ENCODE assay signal across 19 cellular contexts in the genomic region with DNA sequence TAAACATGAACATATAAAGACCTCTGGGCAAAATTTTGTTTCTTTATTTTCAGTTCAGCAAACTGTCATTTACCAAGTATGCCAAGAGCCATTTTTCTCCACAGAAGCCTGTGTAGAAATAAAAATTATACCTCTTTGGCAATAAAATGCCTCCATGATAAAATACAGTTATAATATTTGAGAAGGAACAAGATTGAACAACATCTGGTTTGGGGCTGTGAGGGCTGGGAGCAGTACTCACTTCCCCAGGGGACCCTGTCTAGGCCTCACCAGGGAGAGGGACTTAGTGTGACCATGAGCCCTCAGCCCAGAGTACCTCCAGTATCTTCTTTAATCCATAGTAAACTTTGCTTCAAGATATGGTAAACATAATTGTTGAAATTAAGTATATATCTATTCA.
A peak's percentile ranks its signal among the peaks of the same experiment; 100 is the strongest.
DNase-seq lines count a peak whose midpoint lies in the region; ATAC-seq and TF ChIP-seq lines count a peak whose summit lies in the region.
"Had no signal": no experiment of that assay in that cellular context is flagged by ENCODE, and none has a peak within 500 bp of the region (broad histone marks: within the 10 kb centered on the region; RNA-seq: fewer than 3 reads in every experiment).

No MANE protein-coding gene starts in this region.

- H3K4me3 Mint-ChIP-seq in immature natural killer cell = no peak overlapping the region
- H3K4me3 Mint-ChIP-seq: activated CD8-positive, alpha-beta T cell treated with anti-CD3 and anti-CD28 coated beads for 36 hours; activated naive CD8-positive, alpha-beta T cell treated with anti-CD3 and anti-CD28 coated beads, Interleukin-2, amount 50 U/mL, for 24 hours; activated T-cell treated with anti-CD3 and anti-CD28 coated beads, Interleukin-2, amount 50 U/mL, for 72 hours; stimulated activated naive CD8-positive, alpha-beta T cell treated with anti-CD3 and anti-CD28 coated beads, Interleukin-15, amount 100 ng/mL, for 72 hours had no signal

- H3K36me3 Mint-ChIP-seq in immature natural killer cell = peaks cover 0 to 10% (median 3%) of the 10 kb centered on the region in 3 donors

- H3K18ac ChIP-seq in mesenchymal stem cell (ENCODE audit: low read depth in 1 of 2, low read length in 2 of 2) = peak overlapping the region in 1 of 2 experiments; percentile 69

- H3K27ac ChIP-seq in mesenchymal stem cell (ENCODE audit: low read length, poor library complexity, severe bottlenecking) = no peak overlapping the region
- H3K27ac ChIP-seq in thoracic aorta = peak overlapping the region; percentile 46 to 79
- H3K27ac ChIP-seq: BLaER1 treated with 17β-estradiol and CSF1 and Interleukin-3, amounts not matched to agents 10 nM and 100 nM; HL-60; PC-9 had no signal

- peaks cover 22% of the 10 kb centered on the region for H3K79me1 ChIP-seq in mesenchymal stem cell (replicated peaks; ENCODE audit: low read length, poor library complexity, severe bottlenecking)

- ATAC-seq in thoracic aorta (ENCODE audit: insufficient number of reproducible peaks, low FRiP score, low read depth) (no peak), GM18498 (IDR thresholded peaks at IDR 0.05; ENCODE audit: unreplicated experiment) (no peak), GM18873 (IDR thresholded peaks at IDR 0.05; ENCODE audit: low FRiP score, unreplicated experiment) (no peak)
- ATAC-seq: activated CD8-positive, alpha-beta T cell treated with anti-CD3 and anti-CD28 coated beads for 36 hours; activated naive CD8-positive, alpha-beta T cell treated with anti-CD3 and anti-CD28 coated beads, Interleukin-2, amount 50 U/mL, for 24 hours; activated T-cell treated with anti-CD3 and anti-CD28 coated beads, Interleukin-2, amount 50 U/mL, for 72 hours; stimulated activated naive CD8-positive, alpha-beta T cell treated with anti-CD3 and anti-CD28 coated beads, Interleukin-15, amount 100 ng/mL, for 72 hours had no signal

- H2BK12ac ChIP-seq in mesenchymal stem cell (ENCODE audit: low read length in 2 of 2) = peak overlapping the region in 1 of 2 experiments; percentile 67

- peak overlapping the region in 1 of 2 experiments; percentile 81 for H3K4ac ChIP-seq in mesenchymal stem cell (ENCODE audit: low read depth in 1 of 2, low read length in 2 of 2)

- no peak overlapping the region for H4K8ac ChIP-seq in mesenchymal stem cell (ENCODE audit: low read length)

- peak; percentile 1 for DNase-seq in NAMALWA (ENCODE audit: low spot score)
- peak; percentile 32 for DNase-seq in adipocyte (ENCODE audit: low read depth)
- peak; percentile 18 for DNase-seq in mesenchymal stem cell
- no peak for DNase-seq in thoracic aorta (ENCODE audit: low spot score)
- no peak for DNase-seq in immature natural killer cell
- DNase-seq: activated CD8-positive, alpha-beta T cell treated with anti-CD3 and anti-CD28 coated beads for 36 hours; activated naive CD8-positive, alpha-beta T cell treated with anti-CD3 and anti-CD28 coated beads, Interleukin-2, amount 50 U/mL, for 24 hours; activated T-cell treated with anti-CD3 and anti-CD28 coated beads, Interleukin-2, amount 50 U/mL, for 72 hours; cerebellar nuclear complex; KBM-7; NCI-H1417; nucleus accumbens; PC-9; spleen; stimulated activated naive CD8-positive, alpha-beta T cell treated with anti-CD3 and anti-CD28 coated beads, Interleukin-15, amount 100 ng/mL, for 72 hours had no signal

- H2BK15ac ChIP-seq in mesenchymal stem cell (ENCODE audit: low read depth, poor library complexity, severe bottlenecking) = peak overlapping the region; percentile 64

- peak overlapping the region; percentile 55 for H2BK120ac ChIP-seq in mesenchymal stem cell (ENCODE audit: low read depth, low read length)

- no peaks in the 10 kb centered on the region for H3K9me3 Mint-ChIP-seq in immature natural killer cell
- H3K9me3 Mint-ChIP-seq: activated CD8-positive, alpha-beta T cell treated with anti-CD3 and anti-CD28 coated beads for 36 hours; activated naive CD8-positive, alpha-beta T cell treated with anti-CD3 and anti-CD28 coated beads, Interleukin-2, amount 50 U/mL, for 24 hours; activated T-cell treated with anti-CD3 and anti-CD28 coated beads, Interleukin-2, amount 50 U/mL, for 72 hours; stimulated activated naive CD8-positive, alpha-beta T cell treated with anti-CD3 and anti-CD28 coated beads, Interleukin-15, amount 100 ng/mL, for 72 hours had no signal

- no peak overlapping the region for H3K23ac ChIP-seq in mesenchymal stem cell (ENCODE audit: low read length in 2 of 2)

- H3K4me2 ChIP-seq in mesenchymal stem cell (ENCODE audit: low read length, poor library complexity, severe bottlenecking) = no peak overlapping the region
- H3K4me2 ChIP-seq: BLaER1 treated with 17β-estradiol and CSF1 and Interleukin-3, amounts not matched to agents 10 nM and 100 nM; PC-9 had no signal

- no peaks in the 10 kb centered on the region for H3K9me3 ChIP-seq in adipocyte (ENCODE audit: control insufficient read depth, low read length)
- no peaks in the 10 kb centered on the region for H3K9me3 ChIP-seq in mesenchymal stem cell (ENCODE audit: control insufficient read depth, low read length)
- no peaks in the 10 kb centered on the region for H3K9me3 ChIP-seq in thoracic aorta
- H3K9me3 ChIP-seq: spleen had no signal

- peak overlapping the region; percentile 53 for H3K9ac ChIP-seq in adipocyte (ENCODE audit: low read length)
- peak overlapping the region; percentile 59 for H3K9ac ChIP-seq in mesenchymal stem cell (ENCODE audit: low read length)
- H3K9ac ChIP-seq: BLaER1 treated with 17β-estradiol and CSF1 and Interleukin-3, amounts not matched to agents 10 nM and 100 nM had no signal

- no peaks in the 10 kb centered on the region for H3K27me3 ChIP-seq in adipocyte (replicated peaks; ENCODE audit: control insufficient read depth, insufficient read depth, low read length)
- no peaks in the 10 kb centered on the region for H3K27me3 ChIP-seq in mesenchymal stem cell (ENCODE audit: control insufficient read depth in 1 of 2, insufficient read depth in 1 of 2, low read length in 2 of 2)
- no peaks in the 10 kb centered on the region for H3K27me3 ChIP-seq in thoracic aorta (replicated peaks; ENCODE audit: insufficient read depth)
- H3K27me3 ChIP-seq: BLaER1 treated with 17β-estradiol and CSF1 and Interleukin-3, amounts not matched to agents 10 nM and 100 nM; spleen had no signal

- peaks cover 0 to 2% of the 10 kb centered on the region in 2 donors for H3K4me1 Mint-ChIP-seq in immature natural killer cell
- H3K4me1 Mint-ChIP-seq: activated naive CD8-positive, alpha-beta T cell treated with anti-CD3 and anti-CD28 coated beads, Interleukin-2, amount 50 U/mL, for 24 hours had no signal

- H2AK5ac ChIP-seq in mesenchymal stem cell (ENCODE audit: low read length, severe bottlenecking) = peak overlapping the region; percentile 70

- H3K4me3 ChIP-seq in adipocyte (ENCODE audit: low read length) (no peak overlapping the region), mesenchymal stem cell (ENCODE audit: insufficient read depth in 1 of 2, low read depth in 1 of 2, low read length in 2 of 2) (peak overlapping the region in 1 of 2 experiments; percentile 11), thoracic aorta (no peak overlapping the region)
- H3K4me3 ChIP-seq: BLaER1 treated with 17β-estradiol and CSF1 and Interleukin-3, amounts not matched to agents 10 nM and 100 nM; PC-9; spleen had no signal

- H3K4me1 ChIP-seq in adipocyte (ENCODE audit: control insufficient read depth, insufficient read depth, low read length) (peaks cover 43% of the 10 kb centered on the region), mesenchymal stem cell (ENCODE audit: control insufficient read depth, insufficient read depth, low read depth, low read length) (peaks cover 7% of the 10 kb centered on the region), thoracic aorta (ENCODE audit: control insufficient read depth in 1 of 2, low read depth in 2 of 2) (peaks cover 51 to 88% of the 10 kb centered on the region in 2 donors)

- H2BK5ac ChIP-seq in mesenchymal stem cell (ENCODE audit: low read depth, low read length, poor library complexity, severe bottlenecking) = no peak overlapping the region

- no peaks in the 10 kb centered on the region for H3K36me3 ChIP-seq in adipocyte (ENCODE audit: control insufficient read depth, insufficient read depth, low read length, severe bottlenecking)
- H3K36me3 ChIP-seq in mesenchymal stem cell (ENCODE audit: control insufficient read depth in 1 of 2, insufficient read depth in 2 of 2, low read depth in 1 of 2, low read length in 2 of 2) = peaks cover 3 to 4% of the 10 kb centered on the region in 2 experiments
- no peaks in the 10 kb centered on the region for H3K36me3 ChIP-seq in thoracic aorta
- H3K36me3 ChIP-seq: spleen had no signal

- H2AFZ ChIP-seq in mesenchymal stem cell (ENCODE audit: low read depth, low read length) = no peak overlapping the region
- H2AFZ ChIP-seq: PC-9 had no signal

- no peaks in the 10 kb centered on the region for H3K27me3 Mint-ChIP-seq in immature natural killer cell (ENCODE audit: low read depth in 3 of 3)
- H3K27me3 Mint-ChIP-seq: activated CD8-positive, alpha-beta T cell treated with anti-CD3 and anti-CD28 coated beads for 36 hours; activated naive CD8-positive, alpha-beta T cell treated with anti-CD3 and anti-CD28 coated beads, Interleukin-2, amount 50 U/mL, for 24 hours; stimulated activated naive CD8-positive, alpha-beta T cell treated with anti-CD3 and anti-CD28 coated beads, Interleukin-15, amount 100 ng/mL, for 72 hours had no signal

- H4K91ac ChIP-seq in mesenchymal stem cell (ENCODE audit: low read length) = no peak overlapping the region

- no peak for TF ChIP-seq CTCF in thoracic aorta (IDR thresholded peaks at IDR 0.05)

- H3K27ac Mint-ChIP-seq in immature natural killer cell = no peak overlapping the region
- H3K27ac Mint-ChIP-seq: activated CD8-positive, alpha-beta T cell treated with anti-CD3 and anti-CD28 coated beads for 36 hours; activated naive CD8-positive, alpha-beta T cell treated with anti-CD3 and anti-CD28 coated beads, Interleukin-2, amount 50 U/mL, for 24 hours; activated T-cell treated with anti-CD3 and anti-CD28 coated beads, Interleukin-2, amount 50 U/mL, for 72 hours had no signal

- H3K14ac ChIP-seq in mesenchymal stem cell (ENCODE audit: low read length in 2 of 2) = no peak overlapping the region

Comparison
In these comparisons a context has a peak if more than half of its experiments do, and no peak if none do; other contexts are left out.
1. DNase-seq: peak in NAMALWA (single experiment), adipocyte (single experiment) and mesenchymal stem cell (single experiment); none in thoracic aorta (single experiment) and immature natural killer cell (0 of 3).